In the genomic region with DNA sequence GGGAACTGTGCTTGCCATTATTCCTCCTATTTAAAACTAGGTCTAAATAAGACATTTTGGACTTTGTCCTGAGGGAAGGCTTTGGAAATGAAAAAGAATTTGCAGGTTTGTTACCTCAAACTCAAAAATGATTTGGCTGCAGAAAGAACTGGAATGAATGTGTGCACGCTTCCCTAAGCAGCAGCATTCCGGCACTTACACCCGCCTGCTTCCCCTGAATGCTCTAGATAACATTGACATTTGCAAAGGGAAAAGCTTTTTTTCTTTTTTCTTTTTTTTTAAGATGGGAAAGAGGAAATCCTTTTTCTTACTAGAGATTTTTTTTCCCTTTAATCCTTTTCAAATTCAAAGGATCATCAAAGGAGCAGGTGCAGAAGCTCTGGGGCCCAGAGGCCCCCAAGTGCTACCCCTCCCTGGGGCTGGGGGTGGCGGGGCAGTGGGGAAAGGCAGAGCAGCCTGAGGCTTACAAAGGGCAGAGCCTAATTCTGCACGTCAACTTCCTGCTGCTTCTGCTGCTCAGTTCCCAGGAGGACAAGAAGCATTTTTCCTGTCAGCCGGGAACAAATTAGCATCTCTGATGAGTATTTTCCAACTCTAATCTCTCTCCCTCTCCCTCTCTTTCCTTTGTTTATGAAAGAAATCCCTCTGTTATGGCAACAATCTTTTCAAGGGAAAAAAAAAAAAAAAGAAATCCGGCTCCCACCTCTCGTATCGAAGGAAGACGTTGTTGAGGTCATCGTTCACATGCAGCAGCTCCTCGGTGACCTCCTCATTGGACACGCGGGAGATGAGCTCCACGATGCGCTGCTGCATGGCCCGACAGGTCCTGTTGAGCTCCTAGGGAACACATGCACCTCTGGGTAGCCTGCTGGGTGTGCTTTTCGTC, we compare ENCODE assay signal across 14 cellular contexts. TPM values are rescaled to one million over a fixed set of nuclear protein-coding genes. Genes with fewer than 3 reads are reported as not detected.
DNase-seq lines count a peak whose midpoint lies in the region; ATAC-seq, FAIRE-seq and TF ChIP-seq lines count a peak whose summit lies in the region.
"Had no signal": no experiment of that assay in that cellular context is flagged by ENCODE, and none has a peak within 500 bp of the region (broad histone marks: within the 10 kb centered on the region; RNA-seq: fewer than 3 reads in every experiment).

No MANE protein-coding gene starts in this region.

- H3K14ac ChIP-seq in H1 (ENCODE audit: insufficient read length): no peak overlapping the region

- H3K36me3 ChIP-seq in HAP-1 (replicated peaks) (no peaks in the 10 kb centered on the region; the same call in 1 of the 2 replicates), H1 (ENCODE audit: control insufficient read depth in 2 of 4, insufficient read depth in 4 of 4, low read length in 3 of 4) (no peaks in the 10 kb centered on the region), rectal smooth muscle tissue (ENCODE audit: control insufficient read depth, insufficient read depth, low read length) (peaks cover 16% of the 10 kb centered on the region)

- peaks cover 12% of the 10 kb centered on the region for H3K4me1 ChIP-seq in HAP-1
- H3K4me1 ChIP-seq in H1 (replicated peaks in 1 of 4; ENCODE audit: control insufficient read depth in 3 of 4, insufficient read depth in 4 of 4, low read length in 3 of 4): peaks cover 3 to 14% (median 11%) of the 10 kb centered on the region in 4 experiments
- H3K4me1 ChIP-seq in rectal smooth muscle tissue (ENCODE audit: control insufficient read depth, insufficient read depth, low read length): peaks cover 13% of the 10 kb centered on the region

- no peak for TF ChIP-seq RAD21 in H1 (IDR thresholded peaks at IDR 0.05 in 1 of 2, conservative IDR thresholded peaks at IDR 0.05 in 1 of 2; ENCODE audit: low read depth in 2 of 2, low read length in 2 of 2)

- no peaks in the 10 kb centered on the region for H3K9me3 Mint-ChIP-seq in activated CD4-positive, alpha-beta memory T cell treated with anti-CD3 and anti-CD28 coated beads for 36 hours
- H3K9me3 Mint-ChIP-seq: CD4-positive, alpha-beta memory T cell had no signal

- no peak overlapping the region for H3K56ac ChIP-seq in H1 (replicated peaks; ENCODE audit: insufficient read length, low read depth, low read length)

- peak overlapping the region; percentile 22 for H4K91ac ChIP-seq in H1 (replicated peaks; ENCODE audit: insufficient read length, low read length)

- H3K23ac ChIP-seq in H1 (ENCODE audit: insufficient read length): no peak overlapping the region

- POLR2A ChIA-PET in H1 (lab: Charles Lee; ENCODE audit: partially characterized antibody): interaction anchor here (1.5 to 4.4 kb wide), 2 partner anchors 9 to 32 kb away, joined by 4 to 21 read pairs; a partner anchor contains a TSS
- POLR2A ChIA-PET in activated CD4-positive, alpha-beta memory T cell treated with anti-CD3 and anti-CD28 coated beads for 36 hours (lab: Charles Lee): no interaction called here

- CTCF ChIA-PET in H1 (lab: Charles Lee; ENCODE audit: partially characterized antibody): interaction anchor here (0.6 to 26.2 kb wide), 6 partner anchors 8 to 54 kb away, joined by 3 to 404 read pairs (median 16); no protein-coding TSS in a partner anchor
- CTCF ChIA-PET in activated CD4-positive, alpha-beta memory T cell treated with anti-CD3 and anti-CD28 coated beads for 36 hours (lab: Charles Lee): no interaction called here

- H3K36me3 Mint-ChIP-seq in activated CD4-positive, alpha-beta memory T cell treated with anti-CD3 and anti-CD28 coated beads for 36 hours: no peaks in the 10 kb centered on the region

- no peak overlapping the region for H4K8ac ChIP-seq in H1 (ENCODE audit: extremely low read depth, insufficient read depth, low read length)

- no peaks in the 10 kb centered on the region for H3K27me3 Mint-ChIP-seq in activated CD4-positive, alpha-beta memory T cell treated with anti-CD3 and anti-CD28 coated beads for 36 hours
- H3K27me3 Mint-ChIP-seq: CD4-positive, alpha-beta memory T cell had no signal

- peak overlapping the region; percentile 9 to 49 for H3K4me2 ChIP-seq in H1 (ENCODE audit: insufficient read depth in 1 of 2, low read depth in 2 of 2, low read length in 2 of 2)
- H3K4me2 ChIP-seq: KMS-11 had no signal

- FAIRE-seq in H1 (lab: Jason Lieb, UNC): no peak
- FAIRE-seq: H54 had no signal

- H2BK12ac ChIP-seq in H1 (ENCODE audit: low read depth, low read length): peak overlapping the region; percentile 32; the same call in 1 of the 2 replicates

- TF ChIP-seq EP300 in H1 (IDR thresholded peaks at IDR 0.05; ENCODE audit: borderline replicate concordance in 1 of 2, low read depth in 2 of 2, low read length in 2 of 2): no peak

- H2AK5ac ChIP-seq in H1 (ENCODE audit: low read depth, low read length): peak overlapping the region; percentile 41

- peak overlapping the region; percentile 27 for H3K4ac ChIP-seq in H1 (replicated peaks; ENCODE audit: insufficient read length, low read depth, low read length)

- H4K20me1 ChIP-seq in H1 (replicated peaks in 1 of 2; ENCODE audit: control insufficient read depth in 1 of 2, insufficient read depth in 2 of 2, low read length in 2 of 2): no peaks in the 10 kb centered on the region

- no peaks in the 10 kb centered on the region for H3K23me2 ChIP-seq in H1 (ENCODE audit: low read depth, low read length)

- H3K4me3 Mint-ChIP-seq in activated CD4-positive, alpha-beta memory T cell treated with anti-CD3 and anti-CD28 coated beads for 36 hours: no peak overlapping the region
- H3K4me3 Mint-ChIP-seq: CD4-positive, alpha-beta memory T cell had no signal

- H3K79me2 ChIP-seq in H1 (ENCODE audit: control insufficient read depth in 1 of 2, insufficient read depth in 2 of 2, low read length in 2 of 2): no peaks in the 10 kb centered on the region

- in situ Hi-C loops in HAP-1 (cut with MboI; ENCODE audit: low sequenced_read_pairs): no loop called here

- no peak for TF ChIP-seq CTCF in H1 (IDR thresholded peaks at IDR 0.05; ENCODE audit: control extremely low read depth in 1 of 3, insufficient read depth in 1 of 3, low read depth in 1 of 3, low read length in 3 of 3)

- H3K4me3 ChIP-seq in HAP-1: no peak overlapping the region
- 0 out of 8 replicates have a peak overlapping the region, but pooled peaks of 1 of the 4 experiments have one; percentile 4 for H3K4me3 ChIP-seq in H1 (ENCODE audit: extremely low read depth in 1 of 4, insufficient read depth in 2 of 4, low read depth in 3 of 4, low read length in 4 of 4)
- no peak overlapping the region for H3K4me3 ChIP-seq in rectal smooth muscle tissue (ENCODE audit: low read length)

- no peak for TF ChIP-seq POLR2A in H1 (IDR thresholded peaks at IDR 0.05; ENCODE audit: control extremely low read depth in 1 of 2, low read depth in 2 of 2, low read length in 2 of 2)

- H3K27ac Mint-ChIP-seq in activated CD4-positive, alpha-beta memory T cell treated with anti-CD3 and anti-CD28 coated beads for 36 hours: no peak overlapping the region

- ATAC-seq in GM18498 (IDR thresholded peaks at IDR 0.05; ENCODE audit: unreplicated experiment): no peak
- ATAC-seq in HG03135 (IDR thresholded peaks at IDR 0.05; ENCODE audit: unreplicated experiment): no peak

- DNase-seq in HAP-1 (ENCODE audit: low spot score in 2 of 2) (peak; percentile 75 to 76), H1 (ENCODE audit: low read depth in 1 of 2, low spot score in 2 of 2) (no peak), iPS-NIHi11 (ENCODE audit: low spot score) (peak; percentile 52)
- DNase-seq in activated CD4-positive, CD25-positive, alpha-beta regulatory T cell (lab: John Stamatoyannopoulos, UW): no peak
- no peak for DNase-seq in activated CD4-positive, alpha-beta memory T cell treated with anti-CD3 and anti-CD28 coated beads for 36 hours
- DNase-seq: activated CD4-positive, alpha-beta T cell treated with anti-CD3 and anti-CD28 coated beads, Interleukin-2, amount 50 U/mL, for 48 hours; activated naive CD4-positive, alpha-beta T cell treated with anti-CD3 and anti-CD28 coated beads, Interleukin-2, amount 50 U/mL, for 16 hours; CD4-positive, alpha-beta memory T cell; stimulated activated naive CD4-positive, alpha-beta T cell had no signal

- no peaks in the 10 kb centered on the region for H3K4me1 Mint-ChIP-seq in activated CD4-positive, alpha-beta memory T cell treated with anti-CD3 and anti-CD28 coated beads for 36 hours (ENCODE audit: low read depth)

- no peak overlapping the region for H2BK15ac ChIP-seq in H1 (ENCODE audit: low read length)

- H3K27ac ChIP-seq in H1 (ENCODE audit: low read depth, low read length) (no peak overlapping the region), rectal smooth muscle tissue (ENCODE audit: low read depth, low read length) (peak overlapping the region; percentile 44)
- H3K27ac ChIP-seq: KMS-11 had no signal

- H2BK5ac ChIP-seq in H1 (ENCODE audit: low read depth, low read length): no peak overlapping the region

- intact Hi-C loops in activated CD4-positive, alpha-beta memory T cell treated with anti-CD3 and anti-CD28 coated beads for 36 hours (cut with micrococcal nuclease): no loop called here

- H3K27me3 ChIP-seq in HAP-1 (ENCODE audit: low read depth) (no peaks in the 10 kb centered on the region), H1 (replicated peaks in 1 of 4; ENCODE audit: control insufficient read depth in 3 of 4, extremely low read depth in 1 of 4, insufficient read depth in 3 of 4, low read length in 3 of 4) (peaks cover 0 to 6% (median 3%) of the 10 kb centered on the region in 4 experiments; a peak in 4 of 7 replicates), rectal smooth muscle tissue (ENCODE audit: control insufficient read depth, insufficient read depth, low read length) (no peaks in the 10 kb centered on the region)

- no peak overlapping the region for H2BK120ac ChIP-seq in H1 (replicated peaks; ENCODE audit: low read depth, low read length)

- H3K9me3 ChIP-seq in HAP-1 (no peaks in the 10 kb centered on the region), H1 (ENCODE audit: insufficient read depth in 2 of 2, low read depth in 1 of 2, low read length in 1 of 2) (no peaks in the 10 kb centered on the region)

- 20% methylated on average over 17 of the region's 18 CpGs; no CpG with 5 or more reads in 1 of the 2 experiments for WGBS in H1 (ENCODE audit: extremely low coverage in 1 of 2, insufficient coverage in 1 of 2, insufficient read length in 1 of 2, insufficient replicate concordance in 2 of 2, low coverage in 1 of 2, low lambda C conversion rate in 2 of 2, missing lambda C conversion rate in 1 of 2), 2 experiments

- H2AFZ ChIP-seq in H1 (ENCODE audit: low read length): no peak overlapping the region; the same call in 1 of the 2 replicates

- H3K18ac ChIP-seq in H1 (ENCODE audit: extremely low read depth, low read length): no peak overlapping the region

- no peaks in the 10 kb centered on the region for H3K79me1 ChIP-seq in H1 (ENCODE audit: low read depth, low read length)

- no peak overlapping the region for H4K5ac ChIP-seq in H1 (ENCODE audit: insufficient read length, low read depth, low read length)

- H2BK20ac ChIP-seq in H1 (ENCODE audit: low read length): 0 out of 2 replicates have a peak overlapping the region, but pooled peaks have one; percentile 8

- H3K9ac ChIP-seq in H1 (replicated peaks in 1 of 4; ENCODE audit: extremely low read depth in 1 of 4, low read depth in 3 of 4, low read length in 3 of 4): no peak overlapping the region
- H3K9ac ChIP-seq in rectal smooth muscle tissue (ENCODE audit: low read length): no peak overlapping the region
- H3K9ac ChIP-seq: KMS-11 had no signal

RNA-seq across cellular contexts. Expression of a gene that starts 32.1 kb away (rescaled TPM):
- total RNA-seq in H1 (2021; fragmentation: NEBNext Ultra II Directional; extraction: Animal tissue kit (Norgen Biotek cat#: 25700)): 69.9 and 70.8 TPM in 2 replicates
- polyA plus RNA-seq in H1 (2011; rRNA removed): 28.6 and 64.6 TPM in 2 replicates
- 34.1 TPM for polyA plus RNA-seq in H1 (2011; cell fraction: cytosol; rRNA removed)
- 270 TPM for polyA plus RNA-seq in H1 (2011; cell fraction: nucleus; rRNA removed)
- polyA plus RNA-seq in H1 (2012, experiment 1 of 2): 45.2 to 64.7 TPM (median 53.7 TPM) in 4 replicates
- polyA plus RNA-seq in H1 (2012, experiment 2 of 2): 36.4 TPM
- polyA plus RNA-seq in H1 (2013, experiment 1 of 2): 88.4 TPM
- 76.5 TPM for polyA plus RNA-seq in H1 (2013, experiment 2 of 2)
- 21.0 and 35.5 TPM in 2 replicates for polyA minus RNA-seq in H1 (2011; rRNA and poly(A)+ RNA removed)
- 60.1 TPM for polyA minus RNA-seq in H1 (2011; cell fraction: cytosol; rRNA and poly(A)+ RNA removed)
- 90.1 TPM for polyA minus RNA-seq in H1 (2011; cell fraction: nucleus; rRNA and poly(A)+ RNA removed)
- 100 to 1,000 TPM in 1 of 2 experiments, 10 to 100 TPM in 1; 93.7 to 106 TPM for total RNA-seq in activated CD4-positive, alpha-beta memory T cell treated with anti-CD3 and anti-CD28 coated beads for 36 hours

Comparison
In these comparisons a context has a peak if more than half of its experiments do, and no peak if none do; other contexts are left out.
1. DNase-seq: peak in HAP-1 (2 of 2) and iPS-NIHi11 (single experiment); none in H1 (0 of 2), activated CD4-positive, CD25-positive, alpha-beta regulatory T cell (0 of 4) and activated CD4-positive, alpha-beta memory T cell treated with anti-CD3 and anti-CD28 coated beads for 36 hours (single experiment).